ENCODE assay signal across 11 cellular contexts in genomic region chr15:67142142-67143092, GRCh38.
DNase-seq lines count a peak whose midpoint lies in the region; ATAC-seq and TF ChIP-seq lines count a peak whose summit lies in the region.
"Had no signal": no experiment of that assay in that cellular context is flagged by ENCODE, and none has a peak within 500 bp of the region (broad histone marks: within the 10 kb centered on the region; RNA-seq: fewer than 3 reads in every experiment).

No MANE protein-coding gene starts in this region.

- peaks cover 2% of the 10 kb centered on the region for H3K36me3 ChIP-seq in CD4-positive, CD25-positive, alpha-beta regulatory T cell (ENCODE audit: control insufficient read depth, insufficient read depth, low read length)
- H3K36me3 ChIP-seq in BE2C: no peaks in the 10 kb centered on the region
- H3K36me3 ChIP-seq: heart left ventricle had no signal

- H3K4me1 Mint-ChIP-seq in CD4-positive, CD25-positive, alpha-beta regulatory T cell: peaks cover 54 to 96% (median 73%) of the 10 kb centered on the region in 4 donors
- H3K4me1 Mint-ChIP-seq in nephron progenitor cell: peaks cover 98% of the 10 kb centered on the region

- no peak for TF ChIP-seq CTCF in nephron progenitor cell (IDR thresholded peaks at IDR 0.05)
- no peak for TF ChIP-seq CTCF in BE2C (IDR thresholded peaks at IDR 0.05; ENCODE audit: low read depth, low read length)

- DNase-seq in CD4-positive, CD25-positive, alpha-beta regulatory T cell: no peak
- DNase-seq in RPMI7951 (ENCODE audit: low read depth) (peak; percentile 82), fibroblast of gingiva (ENCODE audit: low read depth) (peak; percentile 71), nephron progenitor cell (no peak), BE2C (no peak), D341Med (ENCODE audit: low spot score) (no peak), NCI-H2227 treated with DMSO at 0.1 percent for 48 hours (lab: John Stamatoyannopoulos, UW) (no peak)
- DNase-seq: NCI-H748 treated with DMSO at 0.1 percent for 48 hours had no signal

- H3K4me3 ChIP-seq in CD4-positive, CD25-positive, alpha-beta regulatory T cell (ENCODE audit: low read depth, low read length): no peak overlapping the region
- no peak overlapping the region for H3K4me3 ChIP-seq in BE2C (ENCODE audit: low read depth, low read length)
- H3K4me3 ChIP-seq: heart left ventricle had no signal

- H3K36me3 Mint-ChIP-seq in CD4-positive, CD25-positive, alpha-beta regulatory T cell: peaks cover 23% of the 10 kb centered on the region
- H3K36me3 Mint-ChIP-seq in nephron progenitor cell (ENCODE audit: low read depth): no peaks in the 10 kb centered on the region

- no peaks in the 10 kb centered on the region for H3K9me3 ChIP-seq in CD4-positive, CD25-positive, alpha-beta regulatory T cell (ENCODE audit: control insufficient read depth in 2 of 2, low read length in 2 of 2)
- H3K9me3 ChIP-seq in BE2C: no peaks in the 10 kb centered on the region
- H3K9me3 ChIP-seq: heart left ventricle had no signal

- no peak overlapping the region for H3K27ac ChIP-seq in CD4-positive, CD25-positive, alpha-beta regulatory T cell (ENCODE audit: insufficient read depth, low read length, poor library complexity, severe bottlenecking)

- H3K27me3 ChIP-seq in CD4-positive, CD25-positive, alpha-beta regulatory T cell (ENCODE audit: control insufficient read depth, insufficient read depth, low read length): no peaks in the 10 kb centered on the region
- no peaks in the 10 kb centered on the region for H3K27me3 ChIP-seq in BE2C
- H3K27me3 ChIP-seq: heart left ventricle had no signal

- peak overlapping the region in 2 of 4 donors; percentile 11 to 35 for H3K4me3 Mint-ChIP-seq in CD4-positive, CD25-positive, alpha-beta regulatory T cell
- peak overlapping the region; percentile 7 for H3K4me3 Mint-ChIP-seq in nephron progenitor cell
- H3K4me3 Mint-ChIP-seq: activated naive CD8-positive, alpha-beta T cell had no signal

- ATAC-seq in CD4-positive, CD25-positive, alpha-beta regulatory T cell (ENCODE audit: low read depth in 2 of 2): no peak
- no peak for ATAC-seq in HG03521 (IDR thresholded peaks at IDR 0.05; ENCODE audit: unreplicated experiment)

- peak overlapping the region in 2 of 3 donors; percentile 40 to 62 for H3K27ac Mint-ChIP-seq in CD4-positive, CD25-positive, alpha-beta regulatory T cell
- H3K27ac Mint-ChIP-seq in nephron progenitor cell: peak overlapping the region; percentile 37
- H3K27ac Mint-ChIP-seq: activated naive CD8-positive, alpha-beta T cell had no signal

- no peaks in the 10 kb centered on the region for H3K9me3 Mint-ChIP-seq in CD4-positive, CD25-positive, alpha-beta regulatory T cell
- no peaks in the 10 kb centered on the region for H3K9me3 Mint-ChIP-seq in nephron progenitor cell

- no peaks in the 10 kb centered on the region for H3K27me3 Mint-ChIP-seq in CD4-positive, CD25-positive, alpha-beta regulatory T cell
- no peaks in the 10 kb centered on the region for H3K27me3 Mint-ChIP-seq in nephron progenitor cell (ENCODE audit: low read depth, poor library complexity)
- H3K27me3 Mint-ChIP-seq: activated naive CD8-positive, alpha-beta T cell had no signal

- H3K4me1 ChIP-seq in CD4-positive, CD25-positive, alpha-beta regulatory T cell (ENCODE audit: control insufficient read depth, insufficient read depth, low read length, poor library complexity, severe bottlenecking): peaks cover 38% of the 10 kb centered on the region
- no peaks in the 10 kb centered on the region; the same call in 1 of the 2 replicates for H3K4me1 ChIP-seq in BE2C

Comparison
In these comparisons a context has a peak if more than half of its experiments do, and no peak if none do; other contexts are left out.
1. DNase-seq: peak in RPMI7951 (single experiment) and fibroblast of gingiva (single experiment); none in CD4-positive, CD25-positive, alpha-beta regulatory T cell (0 of 3), nephron progenitor cell (single experiment), BE2C (single experiment), D341Med (single experiment) and NCI-H2227 treated with DMSO at 0.1 percent for 48 hours (single experiment).